9 cellular contexts compared by ENCODE assay signal in the genomic region with DNA sequence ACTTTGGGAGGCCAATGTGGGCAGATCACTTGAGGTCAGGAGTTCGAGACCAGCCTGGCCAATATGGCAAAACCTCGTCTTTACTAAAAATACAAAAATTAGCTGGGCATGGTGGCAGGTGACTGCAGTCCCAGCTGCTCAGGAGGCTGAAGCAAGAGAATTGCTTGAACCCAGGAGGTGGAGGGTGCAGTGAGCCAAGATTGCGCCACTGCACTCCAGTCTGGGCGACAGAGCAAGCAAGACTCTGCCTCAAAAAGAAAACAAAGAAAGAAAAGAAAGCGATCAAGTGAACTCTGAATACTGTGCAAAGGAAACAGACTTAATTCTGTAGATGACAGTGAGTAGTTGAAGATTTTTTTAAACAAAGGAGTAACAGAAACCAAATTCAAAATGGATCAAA. TPM values are rescaled to one million over a fixed set of nuclear protein-coding genes. Genes with fewer than 3 reads are reported as not detected.
A peak's percentile ranks its signal among the peaks of the same experiment; 100 is the strongest.
DNase-seq lines count a peak whose midpoint lies in the region; ATAC-seq and TF ChIP-seq lines count a peak whose summit lies in the region.
"Not testable (repeated sequence)": the region's sequence is repeated elsewhere in the genome, so short reads cannot be mapped to it uniquely, and the experiment has no call there.
"Had no signal": no experiment of that assay in that cellular context is flagged by ENCODE, and none has a peak within 500 bp of the region (broad histone marks: within the 10 kb centered on the region; RNA-seq: fewer than 3 reads in every experiment).

No MANE protein-coding gene starts in this region.

- peak overlapping the region; percentile 78 for H3K4me2 ChIP-seq in smooth muscle cell

- H3K4me1 Mint-ChIP-seq in HFFc6 (ENCODE audit: low read depth): peaks cover 36% of the 10 kb centered on the region
- H3K4me1 Mint-ChIP-seq in mesothelial cell of epicardium: peaks cover 46% of the 10 kb centered on the region

- H4K20me1 ChIP-seq in smooth muscle cell (ENCODE audit: low read depth): not testable (repeated sequence)

- not testable (repeated sequence) for TF ChIP-seq CTCF in HFFc6 (IDR thresholded peaks at IDR 0.05); ascending aorta (IDR thresholded peaks at IDR 0.05); mesothelial cell of epicardium (IDR thresholded peaks at IDR 0.05; ENCODE audit: unreplicated experiment); ovary (IDR thresholded peaks at IDR 0.05); smooth muscle cell (IDR thresholded peaks at IDR 0.05; ENCODE audit: borderline replicate concordance, insufficient read depth, poor library complexity, severe bottlenecking)

- WGBS in ovary, 3 donors: 38 to 43% (median 41%) methylated on average over 5 of the region's 5 CpGs
- 92% methylated on average over 5 of the region's 5 CpGs for WGBS in smooth muscle cell (ENCODE audit: low lambda C conversion rate)
- 37% methylated on average over 5 of the region's 5 CpGs for WGBS in urinary bladder

- H3K36me3 Mint-ChIP-seq in HFFc6 (ENCODE audit: low read depth); mesothelial cell of epicardium: not testable (repeated sequence)

- H3K9me3 Mint-ChIP-seq in HFFc6, mesothelial cell of epicardium: not testable (repeated sequence)

- peak overlapping the region; percentile 60 to 86 for H3K27ac ChIP-seq in ascending aorta
- H3K27ac ChIP-seq in ovary: peak overlapping the region in 1 of 2 donors; percentile 64
- H3K27ac ChIP-seq in smooth muscle cell (ENCODE audit: low read depth): peak overlapping the region; percentile 89
- peak overlapping the region; percentile 76 for H3K27ac ChIP-seq in urinary bladder (ENCODE audit: low read depth)

- peak overlapping the region; percentile 67 for H2AFZ ChIP-seq in smooth muscle cell (ENCODE audit: low read depth)

- not testable (repeated sequence) for H3K36me3 ChIP-seq in ascending aorta; endocrine pancreas (ENCODE audit: control insufficient read depth, insufficient read depth, low read length); ovary; smooth muscle cell (ENCODE audit: low read depth); urinary bladder (ENCODE audit: insufficient read depth)

- H3K4me3 Mint-ChIP-seq in HFFc6: peak overlapping the region; percentile 84
- H3K4me3 Mint-ChIP-seq in mesothelial cell of epicardium: peak overlapping the region; percentile 9

- H3K9me3 ChIP-seq in ascending aorta; endocrine pancreas (ENCODE audit: control insufficient read depth, low read length); ovary; smooth muscle cell (replicated peaks; ENCODE audit: low read depth): not testable (repeated sequence)

- peaks cover 2 to 15% of the 10 kb centered on the region in 2 donors for H3K4me1 ChIP-seq in ascending aorta
- not testable (repeated sequence) for H3K4me1 ChIP-seq in endocrine pancreas (ENCODE audit: control insufficient read depth, insufficient read depth, low read length); ovary (ENCODE audit: insufficient read depth); urinary bladder (ENCODE audit: insufficient read depth)
- peaks cover 24% of the 10 kb centered on the region for H3K4me1 ChIP-seq in smooth muscle cell (ENCODE audit: low read depth)

- TF ChIP-seq EP300 in ovary (IDR thresholded peaks at IDR 0.05): not testable (repeated sequence)

- not testable (repeated sequence) for H3K27me3 ChIP-seq in ascending aorta; endocrine pancreas (ENCODE audit: control insufficient read depth, insufficient read depth, low read length); ovary; smooth muscle cell (ENCODE audit: low read depth)

- not testable (repeated sequence) for H3K9ac ChIP-seq in endocrine pancreas (ENCODE audit: control insufficient read depth, insufficient read depth, low read length)
- peak overlapping the region; percentile 60 for H3K9ac ChIP-seq in smooth muscle cell (ENCODE audit: low read depth)

- not testable (repeated sequence) for DNase-seq in HFFc6; ascending aorta (ENCODE audit: low spot score in 2 of 2); mesothelial cell of epicardium (ENCODE audit: low spot score in 2 of 2, unreplicated experiment in 2 of 2); smooth muscle cell (lab: John Stamatoyannopoulos, UW; ENCODE audit: unreplicated experiment)
- DNase-seq in Right ventricle myocardium superior (peak; percentile 60), ovary (peak in 1 of 5 donors; percentile 30)

- H3K4me3 ChIP-seq in ascending aorta (peak overlapping the region in 1 of 2 donors; percentile 58), endocrine pancreas (ENCODE audit: control insufficient read depth, insufficient read depth, low read length) (peak overlapping the region; percentile 26), ovary (peak overlapping the region; percentile 25), smooth muscle cell (peak overlapping the region; percentile 25), urinary bladder (ENCODE audit: low read depth, low read length) (peak overlapping the region; percentile 24)

- peak overlapping the region; percentile 98 for H3K27ac Mint-ChIP-seq in HFFc6
- H3K27ac Mint-ChIP-seq in mesothelial cell of epicardium: peak overlapping the region; percentile 98

- H3K79me2 ChIP-seq in smooth muscle cell (ENCODE audit: low read depth): not testable (repeated sequence)

- peak; percentile 60 for ATAC-seq in Right ventricle myocardium superior (ENCODE audit: poor library complexity)

- H3K27me3 Mint-ChIP-seq in HFFc6 (ENCODE audit: insufficient read depth); mesothelial cell of epicardium (ENCODE audit: low read depth): not testable (repeated sequence)

- not testable (repeated sequence) for TF ChIP-seq POLR2A in ovary (IDR thresholded peaks at IDR 0.05)

- intact Hi-C loops in ascending aorta (cut with DNase I) (loop anchor here (1.0 kb wide), 1 partner anchor 99 kb away; no protein-coding TSS in a partner anchor), Right ventricle myocardium superior (cut with DNase I) (loop anchor here (10.0 kb wide), 1 partner anchor 49 kb away; no protein-coding TSS in a partner anchor)
- intact Hi-C loops in ovary (cut with DNase I): not testable (repeated sequence)

- peaks cover 12% of the 10 kb centered on the region for H3F3A ChIP-seq in smooth muscle cell (ENCODE audit: low read depth)

RNA-seq across cellular contexts. Expression of a gene that starts 43.9 kb away (rescaled TPM):
- 10 to 100 TPM; 41.9 to 57.7 (median 55.3) TPM for total RNA-seq in HFFc6 (2021; fragmentation: NEBNext Ultra II Directional; extraction: Animal tissue kit (Norgen Biotek cat#: 25700))
- total RNA-seq in ascending aorta (110 TPM), Right ventricle myocardium superior (20.5 TPM), mesothelial cell of epicardium (161 to 169 TPM (median 165 TPM) in 3 replicates), ovary (100 to 1,000 TPM in 5 of 7 donors, 10 to 100 TPM in 2; 77.9 to 219 (median 155) TPM), smooth muscle cell (121 and 124 TPM in 2 replicates), urinary bladder (254 TPM)
- polyA plus RNA-seq in ovary (100 to 1,000 TPM; 159 to 606 TPM), smooth muscle cell (63.8 and 65.5 TPM in 2 replicates), urinary bladder (287 TPM)
- total RNA-seq: OCI-LY7 had no signal
